Comparison of ENCODE assay signal across 25 cellular contexts in the genomic region with DNA sequence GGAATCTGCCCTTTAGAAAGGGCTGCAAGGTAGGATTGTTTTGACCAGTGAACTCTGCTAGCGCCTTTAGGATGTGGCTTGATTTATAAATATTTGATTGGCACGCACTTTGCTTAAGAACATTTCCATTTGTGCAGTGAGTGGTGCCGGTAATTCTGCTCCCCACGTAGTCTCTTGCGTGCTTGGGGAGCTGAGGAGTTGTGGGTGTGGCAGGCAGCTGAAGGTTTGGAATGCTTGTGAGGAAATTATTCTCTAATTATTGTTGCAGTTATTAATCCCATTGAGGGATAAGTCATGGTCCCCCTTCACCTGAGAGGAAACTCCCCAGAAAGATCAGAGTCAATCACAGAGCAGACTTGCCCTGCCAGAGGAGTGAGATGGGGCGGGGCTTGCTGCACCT.
"Had no signal": no experiment of that assay in that cellular context is flagged by ENCODE, and none has a peak within 500 bp of the region (broad histone marks: within the 10 kb centered on the region; RNA-seq: fewer than 3 reads in every experiment).

No MANE protein-coding gene starts in this region.

- H3K27ac Mint-ChIP-seq: activated CD4-positive, alpha-beta memory T cell treated with anti-CD3 and anti-CD28 coated beads, Interleukin-2, amount 10 ng/mL, durations not matched to agents 7 days and 5 days; activated CD4-positive, alpha-beta T cell treated with anti-CD3 and anti-CD28 coated beads, Interleukin-2, amount 10 ng/mL, durations not matched to agents 7 days and 5 days; activated naive CD4-positive, alpha-beta T cell treated with anti-CD3 and anti-CD28 coated beads, Interleukin-2, amount 10 ng/mL, durations not matched to agents 7 days and 5 days; activated naive CD8-positive, alpha-beta T cell treated with anti-CD3 and anti-CD28 coated beads for 36 hours; activated T-helper 17 cell treated with anti-CD3 and anti-CD28 coated beads, Interleukin-2, amount 50 U/mL, for 72 hours had no signal

- H3K9me3 Mint-ChIP-seq: activated CD4-positive, alpha-beta memory T cell treated with anti-CD3 and anti-CD28 coated beads, Interleukin-2, amount 10 ng/mL, durations not matched to agents 7 days and 5 days; activated CD4-positive, alpha-beta T cell treated with anti-CD3 and anti-CD28 coated beads, Interleukin-2, amount 10 ng/mL, durations not matched to agents 7 days and 5 days; activated naive CD4-positive, alpha-beta T cell treated with anti-CD3 and anti-CD28 coated beads, Interleukin-2, amount 10 ng/mL, durations not matched to agents 7 days and 5 days; activated naive CD8-positive, alpha-beta T cell treated with anti-CD3 and anti-CD28 coated beads for 36 hours; activated T-helper 17 cell treated with anti-CD3 and anti-CD28 coated beads, Interleukin-2, amount 50 U/mL, for 72 hours had no signal

- H3K4me1 ChIP-seq: Peyer's patch, SJCRH30 had no signal

- H3K4me1 Mint-ChIP-seq: activated CD4-positive, alpha-beta memory T cell treated with anti-CD3 and anti-CD28 coated beads, Interleukin-2, amount 10 ng/mL, durations not matched to agents 7 days and 5 days; activated naive CD4-positive, alpha-beta T cell treated with anti-CD3 and anti-CD28 coated beads, Interleukin-2, amount 10 ng/mL, durations not matched to agents 7 days and 5 days; activated naive CD8-positive, alpha-beta T cell treated with anti-CD3 and anti-CD28 coated beads for 36 hours had no signal

- H3K27me3 ChIP-seq: Peyer's patch had no signal

- H3K4me3 Mint-ChIP-seq: activated CD4-positive, alpha-beta memory T cell treated with anti-CD3 and anti-CD28 coated beads, Interleukin-2, amount 10 ng/mL, durations not matched to agents 7 days and 5 days; activated CD4-positive, alpha-beta T cell treated with anti-CD3 and anti-CD28 coated beads, Interleukin-2, amount 10 ng/mL, durations not matched to agents 7 days and 5 days; activated naive CD4-positive, alpha-beta T cell treated with anti-CD3 and anti-CD28 coated beads, Interleukin-2, amount 10 ng/mL, durations not matched to agents 7 days and 5 days; activated naive CD8-positive, alpha-beta T cell treated with anti-CD3 and anti-CD28 coated beads for 36 hours; activated T-helper 17 cell treated with anti-CD3 and anti-CD28 coated beads, Interleukin-2, amount 50 U/mL, for 72 hours had no signal

- H3K9me3 ChIP-seq: Peyer's patch, SJCRH30, SK-N-SH had no signal

- H3K27ac ChIP-seq: Peyer's patch, RWPE1, SJCRH30, VCaP had no signal

- DNase-seq: activated CD4-positive, alpha-beta memory T cell treated with anti-CD3 and anti-CD28 coated beads, Interleukin-2, amount 10 ng/mL, durations not matched to agents 7 days and 5 days; activated CD4-positive, alpha-beta T cell treated with anti-CD3 and anti-CD28 coated beads, Interleukin-2, amount 10 ng/mL, durations not matched to agents 7 days and 5 days; activated CD4-positive, CD25-positive, alpha-beta regulatory T cell; activated gamma-delta T cell; activated naive CD4-positive, alpha-beta T cell treated with anti-CD3 and anti-CD28 coated beads, Interleukin-2, amount 10 ng/mL, durations not matched to agents 7 days and 5 days; activated naive CD8-positive, alpha-beta T cell treated with anti-CD3 and anti-CD28 coated beads for 36 hours; activated T-cell treated with anti-CD3 and anti-CD28 coated beads for 4 hours; activated T-cell treated with anti-CD3 and anti-CD28 coated beads, Interleukin-2, amount 50 U/mL, for 48 hours; Kasumi-1; KBM-7; NCI-H1048; NCI-H146; NCI-H187 treated with DMSO at 0.1 percent for 48 hours; NCI-H2107; NCI-H510A treated with DMSO at 0.1 percent for 48 hours; NCI-H69; NK-92 treated with Interleukin-12 subunit alpha and Interleukin-12 subunit beta, amount 100 ng/mL, for 24 hours; Peyer's patch; Right ventricle myocardium superior; SJCRH30; SK-N-SH; T-helper 1 cell had no signal

- ATAC-seq: activated T-helper 17 cell treated with anti-CD3 and anti-CD28 coated beads, Interleukin-2, amount 50 U/mL, for 72 hours had no signal

- H3K36me3 Mint-ChIP-seq: activated naive CD4-positive, alpha-beta T cell treated with anti-CD3 and anti-CD28 coated beads, Interleukin-2, amount 10 ng/mL, durations not matched to agents 7 days and 5 days; activated naive CD8-positive, alpha-beta T cell treated with anti-CD3 and anti-CD28 coated beads for 36 hours had no signal

- H3K4me3 ChIP-seq: Peyer's patch, SJCRH30 had no signal

- H3K36me3 ChIP-seq: Peyer's patch, SJCRH30 had no signal
